In genomic region chr10:70508912-70509366, GRCh38 we compare ENCODE assay signal across 8 cellular contexts. TPM values are rescaled to one million over a fixed set of nuclear protein-coding genes. Genes with fewer than 3 reads are reported as not detected.
DNase-seq lines count a peak whose midpoint lies in the region; ATAC-seq and TF ChIP-seq lines count a peak whose summit lies in the region.

No MANE protein-coding gene starts in this region.

- ATAC-seq in GM21423 (IDR thresholded peaks at IDR 0.05; ENCODE audit: unreplicated experiment) (no peak), GM19455 (IDR thresholded peaks at IDR 0.05; ENCODE audit: unreplicated experiment) (no peak)

- H3K4me3 ChIP-seq in AG10803 (ENCODE audit: low read length) (no peak overlapping the region), dorsolateral prefrontal cortex (peak overlapping the region in 3 of 59 donors; percentile 3 to 10 (median 9)), muscle layer of colon (ENCODE audit: low read depth in 1 of 2, low read length in 2 of 2) (no peak overlapping the region), BE2C (ENCODE audit: low read depth, low read length) (no peak overlapping the region)

- H3K36me3 ChIP-seq in muscle layer of colon (ENCODE audit: insufficient read depth, low read length) (no peaks in the 10 kb centered on the region), BE2C (no peaks in the 10 kb centered on the region)

- H3K4me1 ChIP-seq in muscle layer of colon (ENCODE audit: insufficient read depth, low read length) (peaks cover 39% of the 10 kb centered on the region), BE2C (peaks cover 3% of the 10 kb centered on the region; the same call in 1 of the 2 replicates)

- TF ChIP-seq CTCF in AG10803 (conservative IDR thresholded peaks at IDR 0.05; ENCODE audit: low read length) (peak; percentile 8; the same call in 1 of the 2 replicates), dorsolateral prefrontal cortex (IDR thresholded peaks at IDR 0.05 in 54 of 56, conservative IDR thresholded peaks at IDR 0.05 in 2 of 56; ENCODE audit: low read depth in 1 of 56, partially characterized antibody in 56 of 56) (no peak), BE2C (IDR thresholded peaks at IDR 0.05; ENCODE audit: low read depth, low read length) (no peak)

- H3K9me3 ChIP-seq in muscle layer of colon (ENCODE audit: low read length) (no peaks in the 10 kb centered on the region), BE2C (no peaks in the 10 kb centered on the region)

- peak overlapping the region in 51 of 59 donors; percentile 9 to 86 (median 67) for H3K27ac ChIP-seq in dorsolateral prefrontal cortex
- H3K27ac ChIP-seq in muscle layer of colon (ENCODE audit: low read depth, low read length), result peak overlapping the region; percentile 56

- H3K9ac ChIP-seq in muscle layer of colon (ENCODE audit: low read length), result no peak overlapping the region

- H3K27me3 ChIP-seq in dorsolateral prefrontal cortex (no peaks in the 10 kb centered on the region), muscle layer of colon (ENCODE audit: control insufficient read depth in 1 of 2, insufficient read depth in 2 of 2, low read length in 2 of 2) (no peaks in the 10 kb centered on the region), BE2C (no peaks in the 10 kb centered on the region)

- in situ Hi-C loops in KBM-7 (cut with MboI; ENCODE audit: low pct_unique_long_range_greater_than_20kb, low sequenced_read_pairs), result no loop called here

- intact Hi-C loops in dorsolateral prefrontal cortex (cut with DNase I), result no loop called here

- DNase-seq in AG10803 (ENCODE audit: low read depth), result peak; percentile 27
- DNase-seq in KBM-7, result peak; percentile 76
- DNase-seq in dorsolateral prefrontal cortex, result peak in 5 of 10 donors; percentile 43 to 59 (median 49)
- DNase-seq in activated CD4-positive, alpha-beta T cell treated with anti-CD3 and anti-CD28 coated beads, Interleukin-2, amount 50 U/mL, for 1 hour, result no peak
- DNase-seq in BE2C, result no peak

RNA-seq across cellular contexts. Expression of gene PALD1, which starts 30.4 kb away (rescaled TPM):
- 10 to 100 TPM in 105 of 120 experiments, 1 to 10 TPM in 15; 7.2 to 25.7 (median 13.2) TPM for total RNA-seq in dorsolateral prefrontal cortex
- 10.1 TPM for polyA plus RNA-seq in BE2C (2012; ENCODE audit: insufficient read depth, insufficient read length, low read depth)

Comparison
In these comparisons a context has a peak if more than half of its experiments do, and no peak if none do; other contexts are left out.
1. DNase-seq: peak in AG10803 (single experiment) and KBM-7 (single experiment); none in activated CD4-positive, alpha-beta T cell treated with anti-CD3 and anti-CD28 coated beads, Interleukin-2, amount 50 U/mL, for 1 hour (single experiment) and BE2C (single experiment).